Comparison of ENCODE assay signal across 12 cellular contexts in genomic region chr19:53328967-53329366, GRCh38. TPM values are rescaled to one million over a fixed set of nuclear protein-coding genes. Genes with fewer than 3 reads are reported as not detected.
DNase-seq lines count a peak whose midpoint lies in the region; ATAC-seq and TF ChIP-seq lines count a peak whose summit lies in the region.
"Had no signal": no experiment of that assay in that cellular context is flagged by ENCODE, and none has a peak within 500 bp of the region (broad histone marks: within the 10 kb centered on the region; RNA-seq: fewer than 3 reads in every experiment).

No MANE protein-coding gene starts in this region.

- DNase-seq in stimulated activated CD4-positive, alpha-beta T cell treated with anti-CD3 and anti-CD28 coated beads, Interleukin-1b, Interleukin-23, amount 100 ng/mL, for 48 hours: peak; percentile 16
- no peak for DNase-seq in stimulated activated CD4-positive, alpha-beta T cell treated with anti-CD3 and anti-CD28 coated beads, Interleukin-12 subunit alpha, Interleukin-12 subunit beta, amount 100 ng/mL, for 4 hours
- DNase-seq in central memory CD8-positive, alpha-beta T cell (ENCODE audit: low spot score in 2 of 2): no peak
- peak; percentile 59 for DNase-seq in lower lobe of right lung
- DNase-seq in NAMALWA (ENCODE audit: low spot score): no peak
- DNase-seq in AML-193 (lab: John Stamatoyannopoulos, UW): no peak
- no peak for DNase-seq in germinal center (ENCODE audit: low spot score)
- DNase-seq: DMS 273 treated with DMSO at 0.1 percent for 48 hours; NCI-H1436 treated with DMSO at 0.1 percent for 48 hours; stimulated activated CD4-positive, alpha-beta T cell treated with anti-CD3 and anti-CD28 coated beads, Interleukin-4, amount 100 ng/mL, for 24 hours; T-helper 9 cell had no signal

- H3K4me3 ChIP-seq in lower lobe of right lung: peak overlapping the region; percentile 9

- peaks cover 43% of the 10 kb centered on the region for H3K27me3 Mint-ChIP-seq in central memory CD8-positive, alpha-beta T cell

- H3K9me3 Mint-ChIP-seq in central memory CD8-positive, alpha-beta T cell: peaks cover 12% of the 10 kb centered on the region

- TF ChIP-seq CTCF in lower lobe of right lung (IDR thresholded peaks at IDR 0.05): no peak

- peaks cover 12% of the 10 kb centered on the region for H3K27me3 ChIP-seq in lower lobe of right lung (ENCODE audit: low read depth)

- H3K36me3 ChIP-seq in lower lobe of right lung: no peaks in the 10 kb centered on the region

- intact Hi-C loops in lower lobe of right lung (cut with DNase I): no loop called here

- no peak for ATAC-seq in central memory CD8-positive, alpha-beta T cell (replicated peaks; ENCODE audit: extremely low read depth, poor library complexity, severe bottlenecking)
- ATAC-seq in lower lobe of right lung (peak in 1 of 2 donors; percentile 6), HG02763 (IDR thresholded peaks at IDR 0.05; ENCODE audit: unreplicated experiment) (no peak)

- H3K4me1 Mint-ChIP-seq in central memory CD8-positive, alpha-beta T cell: peaks cover 7% of the 10 kb centered on the region

- peaks cover 7% of the 10 kb centered on the region for H3K4me1 ChIP-seq in lower lobe of right lung

- no peak overlapping the region for H3K27ac ChIP-seq in lower lobe of right lung

- peak overlapping the region; percentile 13 for H3K4me3 Mint-ChIP-seq in central memory CD8-positive, alpha-beta T cell

- no peak overlapping the region for H3K27ac Mint-ChIP-seq in central memory CD8-positive, alpha-beta T cell (ENCODE audit: low read depth)

- H3K9me3 ChIP-seq in lower lobe of right lung: no peaks in the 10 kb centered on the region

- peaks cover 10% of the 10 kb centered on the region for H3K36me3 Mint-ChIP-seq in central memory CD8-positive, alpha-beta T cell (ENCODE audit: insufficient read depth)

RNA-seq across cellular contexts. Expression of gene ZNF845, which starts 4.6 kb away (rescaled TPM):
- total RNA-seq in lower lobe of right lung: 8.4 TPM

RNA-seq across cellular contexts. Expression of gene ZNF525, which starts 36.5 kb away (rescaled TPM):
- total RNA-seq in lower lobe of right lung: 12.8 TPM

Comparison
In these comparisons a context has a peak if more than half of its experiments do, and no peak if none do; other contexts are left out.
1. DNase-seq: peak in stimulated activated CD4-positive, alpha-beta T cell treated with anti-CD3 and anti-CD28 coated beads, Interleukin-1b, Interleukin-23, amount 100 ng/mL, for 48 hours (single experiment) and lower lobe of right lung (single experiment); none in stimulated activated CD4-positive, alpha-beta T cell treated with anti-CD3 and anti-CD28 coated beads, Interleukin-12 subunit alpha, Interleukin-12 subunit beta, amount 100 ng/mL, for 4 hours (single experiment), central memory CD8-positive, alpha-beta T cell (0 of 2), NAMALWA (single experiment), AML-193 (0 of 2) and germinal center (single experiment).